Comparison of ENCODE assay signal across 8 cellular contexts in genomic region chr7:33619264-33619663, GRCh38.
"Had no signal": no experiment of that assay in that cellular context is flagged by ENCODE, and none has a peak within 500 bp of the region (broad histone marks: within the 10 kb centered on the region; RNA-seq: fewer than 3 reads in every experiment).

No MANE protein-coding gene starts in this region.

- H3K4me3 ChIP-seq: GM12878 had no signal

- DNase-seq: GDM1, GF-D8 had no signal

- FAIRE-seq: G401.6, GM12878, GM12891, GM12892, GM18507, GM19239 had no signal

- ATAC-seq: GM12878 had no signal
